In the genomic region with DNA sequence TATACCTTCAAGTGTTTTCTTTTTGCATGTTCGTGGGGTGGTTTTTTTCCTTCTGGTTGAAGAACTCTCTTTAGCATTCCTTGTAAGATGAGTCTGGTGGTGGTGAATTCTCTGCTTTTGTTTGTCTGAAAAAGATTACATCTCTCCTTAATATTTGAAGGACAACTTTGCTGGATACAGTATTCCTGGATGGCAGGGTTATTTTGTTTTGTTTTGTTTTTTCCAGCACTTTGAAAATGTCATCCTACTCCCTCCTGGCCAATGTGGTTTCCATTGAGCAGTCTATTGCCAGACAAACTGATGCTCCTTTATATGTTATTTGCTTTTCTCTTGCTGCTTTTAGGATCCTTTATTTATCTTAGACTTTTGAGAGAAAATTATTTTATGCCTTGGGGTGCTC, we compare ENCODE assay signal across 29 cellular contexts.
"Had no signal": no experiment of that assay in that cellular context is flagged by ENCODE, and none has a peak within 500 bp of the region (broad histone marks: within the 10 kb centered on the region; RNA-seq: fewer than 3 reads in every experiment).

No MANE protein-coding gene starts in this region.

- H3K9me3 ChIP-seq: breast epithelium had no signal

- H3K27ac Mint-ChIP-seq: activated CD4-positive, alpha-beta memory T cell treated with anti-CD3 and anti-CD28 coated beads, Interleukin-2, amount 10 ng/mL, durations not matched to agents 7 days and 5 days; activated CD4-positive, alpha-beta T cell treated with anti-CD3 and anti-CD28 coated beads for 36 hours; activated CD4-positive, alpha-beta T cell treated with anti-CD3 and anti-CD28 coated beads, Interleukin-2, amount 10 ng/mL, durations not matched to agents 7 days and 5 days; activated naive CD4-positive, alpha-beta T cell treated with anti-CD3 and anti-CD28 coated beads, Interleukin-2, amount 10 ng/mL, durations not matched to agents 7 days and 5 days; activated naive CD4-positive, alpha-beta T cell treated with anti-CD3 and anti-CD28 coated beads, Interleukin-2, amount 50 U/mL, for 72 hours; activated naive CD8-positive, alpha-beta T cell treated with anti-CD3 and anti-CD28 coated beads, Interleukin-2, amount 10 ng/mL, durations not matched to agents 7 days and 5 days; activated T-cell treated with anti-CD3 and anti-CD28 coated beads, Interleukin-2, amount 50 U/mL, for 24 hours; activated T-cell treated with anti-CD3 and anti-CD28 coated beads, Interleukin-2, amount 50 U/mL, for 72 hours; brain; dendritic cell treated with granulocyte-macrophage colony-stimulating factor and Interleukin-4, amounts not matched to agents 40 ng/mL and 50 ng/mL, for 4 days; endodermal cell had no signal

- H3K27me3 Mint-ChIP-seq: activated CD4-positive, alpha-beta T cell treated with anti-CD3 and anti-CD28 coated beads for 36 hours; activated T-cell treated with anti-CD3 and anti-CD28 coated beads, Interleukin-2, amount 50 U/mL, for 24 hours; brain had no signal

- H3K27ac ChIP-seq: ascending aorta, breast epithelium, cardiac muscle cell, coronary artery, dorsolateral prefrontal cortex had no signal

- H3K36me3 ChIP-seq: breast epithelium, cardiac muscle cell had no signal

- FAIRE-seq: frontal cortex had no signal

- H3K4me3 Mint-ChIP-seq: activated CD4-positive, alpha-beta memory T cell treated with anti-CD3 and anti-CD28 coated beads, Interleukin-2, amount 10 ng/mL, durations not matched to agents 7 days and 5 days; activated CD4-positive, alpha-beta T cell treated with anti-CD3 and anti-CD28 coated beads for 36 hours; activated CD4-positive, alpha-beta T cell treated with anti-CD3 and anti-CD28 coated beads, Interleukin-2, amount 10 ng/mL, durations not matched to agents 7 days and 5 days; activated naive CD4-positive, alpha-beta T cell treated with anti-CD3 and anti-CD28 coated beads, Interleukin-2, amount 10 ng/mL, durations not matched to agents 7 days and 5 days; activated naive CD8-positive, alpha-beta T cell treated with anti-CD3 and anti-CD28 coated beads, Interleukin-2, amount 10 ng/mL, durations not matched to agents 7 days and 5 days; activated T-cell treated with anti-CD3 and anti-CD28 coated beads, Interleukin-2, amount 50 U/mL, for 24 hours; activated T-cell treated with anti-CD3 and anti-CD28 coated beads, Interleukin-2, amount 50 U/mL, for 72 hours; brain; dendritic cell treated with granulocyte-macrophage colony-stimulating factor and Interleukin-4, amounts not matched to agents 40 ng/mL and 50 ng/mL, for 4 days; endodermal cell had no signal

- H3K4me1 ChIP-seq: ascending aorta, breast epithelium had no signal

- ATAC-seq: activated CD4-positive, alpha-beta T cell treated with anti-CD3 and anti-CD28 coated beads for 36 hours; activated naive CD4-positive, alpha-beta T cell treated with anti-CD3 and anti-CD28 coated beads, Interleukin-2, amount 50 U/mL, for 72 hours; activated T-cell treated with anti-CD3 and anti-CD28 coated beads, Interleukin-2, amount 50 U/mL, for 72 hours; esophagus mucosa had no signal

- H3K27me3 ChIP-seq: ascending aorta, breast epithelium, cardiac muscle cell, dorsolateral prefrontal cortex had no signal

- H3K4me1 Mint-ChIP-seq: endodermal cell had no signal

- DNase-seq: activated CD4-positive, alpha-beta memory T cell treated with anti-CD3 and anti-CD28 coated beads, Interleukin-2, amount 10 ng/mL, durations not matched to agents 7 days and 5 days; activated CD4-positive, alpha-beta T cell treated with anti-CD3 and anti-CD28 coated beads for 36 hours; activated CD4-positive, alpha-beta T cell treated with anti-CD3 and anti-CD28 coated beads, Interleukin-2, amount 10 ng/mL, durations not matched to agents 7 days and 5 days; activated CD4-positive, alpha-beta T cell treated with anti-CD3 and anti-CD28 coated beads, Interleukin-2, amount 50 U/mL, for 4 hours; activated CD4-positive, CD25-positive, alpha-beta regulatory T cell; activated CD4-positive, CD25-positive, alpha-beta regulatory T cell treated with anti-CD3 and anti-CD28 coated beads, Interleukin-2, amount 50 U/mL, for 72 hours; activated CD8-positive, alpha-beta memory T cell treated with anti-CD3 and anti-CD28 coated beads, Interleukin-2, amount 50 U/mL, for 48 hours; activated gamma-delta T cell; activated naive CD4-positive, alpha-beta T cell; activated naive CD4-positive, alpha-beta T cell treated with anti-CD3 and anti-CD28 coated beads, Interleukin-2, amount 10 ng/mL, durations not matched to agents 7 days and 5 days; activated naive CD8-positive, alpha-beta T cell treated with anti-CD3 and anti-CD28 coated beads, Interleukin-2, amount 10 ng/mL, durations not matched to agents 7 days and 5 days; activated T-cell treated with anti-CD3 and anti-CD28 coated beads for 4 hours; activated T-cell treated with anti-CD3 and anti-CD28 coated beads, Interleukin-2, amount 50 U/mL, for 24 hours; activated T-cell treated with anti-CD3 and anti-CD28 coated beads, Interleukin-2, amount 50 U/mL, for 72 hours; central memory CD4-positive, alpha-beta T cell; dorsolateral prefrontal cortex; effector memory CD4-positive, alpha-beta T cell; endodermal cell; foreskin fibroblast; head of caudate nucleus had no signal

- H3K4me3 ChIP-seq: ascending aorta, breast epithelium, cardiac muscle cell, coronary artery, dorsolateral prefrontal cortex had no signal
